9 cellular contexts compared by ENCODE assay signal in the genomic region with DNA sequence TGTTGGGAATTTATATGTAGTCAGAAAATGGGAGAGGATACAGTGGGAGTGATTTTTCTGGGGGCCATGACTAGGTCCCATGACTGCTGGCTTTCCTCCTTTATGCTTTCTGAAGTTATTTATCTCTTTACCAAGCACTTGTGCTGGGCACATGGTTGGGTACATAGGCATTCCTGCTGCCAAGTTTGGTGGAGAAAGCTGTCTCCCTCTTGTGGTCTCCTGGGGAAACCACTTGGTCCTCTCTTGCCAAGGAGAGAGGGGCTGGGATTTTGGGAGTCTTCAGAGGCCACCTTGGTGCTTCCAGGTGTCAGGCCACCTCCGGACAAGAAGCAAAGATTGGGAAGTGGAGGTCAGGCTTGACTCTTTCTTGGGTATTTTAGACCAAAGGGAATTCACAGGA.
DNase-seq lines count a peak whose midpoint lies in the region; ATAC-seq and TF ChIP-seq lines count a peak whose summit lies in the region.
"Had no signal": no experiment of that assay in that cellular context is flagged by ENCODE, and none has a peak within 500 bp of the region (broad histone marks: within the 10 kb centered on the region; RNA-seq: fewer than 3 reads in every experiment).

No MANE protein-coding gene starts in this region.

- no peaks in the 10 kb centered on the region for H3K4me1 ChIP-seq in BE2C
- H3K4me1 ChIP-seq in H9 (ENCODE audit: insufficient read depth, low read length): no peaks in the 10 kb centered on the region
- no peaks in the 10 kb centered on the region for H3K4me1 ChIP-seq in RWPE2 (ENCODE audit: insufficient read depth, poor library complexity, severe bottlenecking)
- no peaks in the 10 kb centered on the region for H3K4me1 ChIP-seq in prostate gland (replicated peaks)

- no peak overlapping the region for H2BK20ac ChIP-seq in H9 (ENCODE audit: low read depth, low read length, poor library complexity, severe bottlenecking)

- no peaks in the 10 kb centered on the region for H3K23me2 ChIP-seq in H9 (ENCODE audit: insufficient read length, low read depth, low read length, poor library complexity, severe bottlenecking)

- ATAC-seq in RWPE2 (ENCODE audit: low read depth) (0 out of 3 replicates have a peak, but pooled peaks have one; percentile 29), GM21360 (IDR thresholded peaks at IDR 0.05; ENCODE audit: unreplicated experiment) (no peak), HG02970 (IDR thresholded peaks at IDR 0.05; ENCODE audit: low FRiP score, unreplicated experiment) (no peak)
- peak; percentile 31 for ATAC-seq in stimulated activated effector memory CD8-positive, alpha-beta T cell treated with anti-CD3 and anti-CD28 coated beads, Interleukin-12 subunit alpha, Interleukin-12 subunit beta, amount 100 ng/mL, for 72 hours
- ATAC-seq: stimulated activated naive CD8-positive, alpha-beta T cell treated with anti-CD3 and anti-CD28 coated beads, Interleukin-15, amount 100 ng/mL, for 72 hours had no signal

- H2AFZ ChIP-seq in H9 (ENCODE audit: low read length): no peak overlapping the region

- H4K20me1 ChIP-seq in H9 (ENCODE audit: control insufficient read depth, insufficient read depth, insufficient read length): no peaks in the 10 kb centered on the region

- H3K56ac ChIP-seq in H9 (ENCODE audit: insufficient read length, low read depth, low read length): no peak overlapping the region

- no peak overlapping the region for H2BK15ac ChIP-seq in H9 (ENCODE audit: low read depth, low read length)

- H3K36me3 ChIP-seq in BE2C: no peaks in the 10 kb centered on the region
- H3K36me3 ChIP-seq in RWPE2 (ENCODE audit: low read depth): no peaks in the 10 kb centered on the region
- no peaks in the 10 kb centered on the region for H3K36me3 ChIP-seq in prostate gland

- no CpG with 5 or more reads among the region's 1 CpG for WGBS in H9 (ENCODE audit: extremely low coverage, insufficient read length, low lambda C conversion rate)
- 83% methylated on average over 1 of the region's 1 CpG for WGBS in prostate gland

- no peaks in the 10 kb centered on the region for H3K27me3 Mint-ChIP-seq in H9 (ENCODE audit: low read depth)
- H3K27me3 Mint-ChIP-seq: stimulated activated naive CD8-positive, alpha-beta T cell treated with anti-CD3 and anti-CD28 coated beads, Interleukin-15, amount 100 ng/mL, for 72 hours had no signal

- no peak overlapping the region for H3K4ac ChIP-seq in H9 (ENCODE audit: low read depth, low read length)

- H2AK5ac ChIP-seq in H9 (ENCODE audit: insufficient read length, low read length): no peak overlapping the region

- no peak for TF ChIP-seq POLR2A in prostate gland (IDR thresholded peaks at IDR 0.05)

- peak; percentile 71 for TF ChIP-seq CTCF in BE2C (IDR thresholded peaks at IDR 0.05; ENCODE audit: low read depth, low read length)
- peak; percentile 77 for TF ChIP-seq CTCF in H9 (conservative IDR thresholded peaks at IDR 0.05)
- peak; percentile 48 for TF ChIP-seq CTCF in RWPE2 (IDR thresholded peaks at IDR 0.05; ENCODE audit: poor library complexity, severe bottlenecking)
- TF ChIP-seq CTCF in fibroblast of mammary gland (conservative IDR thresholded peaks at IDR 0.05; ENCODE audit: control insufficient read depth, insufficient read depth, low read depth, low read length): peak; percentile 65
- peak in 2 of 4 experiments; percentile 24 to 33 for TF ChIP-seq CTCF in prostate gland (IDR thresholded peaks at IDR 0.05)

- H2BK120ac ChIP-seq in H9 (ENCODE audit: low read depth, low read length, poor library complexity, severe bottlenecking): no peak overlapping the region

- no peak overlapping the region for H2BK5ac ChIP-seq in H9 (ENCODE audit: insufficient read length, low read length)

- H3K9me3 ChIP-seq in BE2C: no peaks in the 10 kb centered on the region
- H3K9me3 ChIP-seq in H9 (ENCODE audit: control insufficient read depth, low read depth, low read length): no peaks in the 10 kb centered on the region
- no peaks in the 10 kb centered on the region for H3K9me3 ChIP-seq in RWPE2 (ENCODE audit: severe bottlenecking)
- H3K9me3 ChIP-seq in prostate gland: no peaks in the 10 kb centered on the region

- H3K4me1 Mint-ChIP-seq in H9: peaks cover 2% of the 10 kb centered on the region in 2 experiments; a peak in 2 of 4 replicates
- peaks cover 8% of the 10 kb centered on the region for H3K4me1 Mint-ChIP-seq in stimulated activated effector memory CD8-positive, alpha-beta T cell treated with anti-CD3 and anti-CD28 coated beads, Interleukin-12 subunit alpha, Interleukin-12 subunit beta, amount 100 ng/mL, for 72 hours
- H3K4me1 Mint-ChIP-seq: stimulated activated naive CD8-positive, alpha-beta T cell treated with anti-CD3 and anti-CD28 coated beads, Interleukin-15, amount 100 ng/mL, for 72 hours had no signal

- no peaks in the 10 kb centered on the region for H3K79me1 ChIP-seq in H9 (ENCODE audit: insufficient read depth, low read depth, low read length, poor library complexity, severe bottlenecking)

- H3K27me3 ChIP-seq in BE2C (no peaks in the 10 kb centered on the region), H9 (ENCODE audit: insufficient read depth, low read length) (no peaks in the 10 kb centered on the region), RWPE2 (ENCODE audit: insufficient read depth, poor library complexity, severe bottlenecking) (no peaks in the 10 kb centered on the region), prostate gland (replicated peaks; ENCODE audit: insufficient read depth) (no peaks in the 10 kb centered on the region)

- H3T11ph ChIP-seq in H9 (ENCODE audit: low read length): no peak overlapping the region

- intact Hi-C loops in prostate gland (cut with DNase I): no loop called here

- no peak overlapping the region for H2BK12ac ChIP-seq in H9 (ENCODE audit: insufficient read length, low read depth, low read length)

- no peak overlapping the region for H3K27ac ChIP-seq in H9 (ENCODE audit: insufficient read length, low read depth, low read length)
- H3K27ac ChIP-seq in RWPE2 (ENCODE audit: poor library complexity, severe bottlenecking): no peak overlapping the region
- no peak overlapping the region for H3K27ac ChIP-seq in prostate gland

- no peak overlapping the region for H4K5ac ChIP-seq in H9 (ENCODE audit: insufficient read length, low read depth, low read length)

- no peaks in the 10 kb centered on the region for H3K79me2 ChIP-seq in H9 (ENCODE audit: insufficient read depth, low read length)

- no peak overlapping the region for H3K4me2 ChIP-seq in H9 (ENCODE audit: insufficient read depth, insufficient read length, low read length)

- H3K4me3 ChIP-seq in BE2C (ENCODE audit: low read depth, low read length) (no peak overlapping the region), RWPE2 (ENCODE audit: severe bottlenecking) (no peak overlapping the region), fibroblast of mammary gland (ENCODE audit: control insufficient read depth, low read depth, low read length) (no peak overlapping the region), prostate gland (no peak overlapping the region)

- H3K18ac ChIP-seq in H9 (ENCODE audit: insufficient read length, low read depth, low read length): no peak overlapping the region

- H3K23ac ChIP-seq in H9 (ENCODE audit: insufficient read length, low read depth, low read length): no peak overlapping the region

- H3K27ac Mint-ChIP-seq in H9: no peak overlapping the region
- H3K27ac Mint-ChIP-seq in stimulated activated effector memory CD8-positive, alpha-beta T cell treated with anti-CD3 and anti-CD28 coated beads, Interleukin-12 subunit alpha, Interleukin-12 subunit beta, amount 100 ng/mL, for 72 hours: peak overlapping the region; percentile 9

- no peak overlapping the region for H3K9ac ChIP-seq in H9 (ENCODE audit: extremely low read depth, insufficient read length, low read length)

- no peak overlapping the region for H3K14ac ChIP-seq in H9 (ENCODE audit: insufficient read depth, low read length)

- no peak overlapping the region for H3K4me3 Mint-ChIP-seq in H9
- H3K4me3 Mint-ChIP-seq in stimulated activated effector memory CD8-positive, alpha-beta T cell treated with anti-CD3 and anti-CD28 coated beads, Interleukin-12 subunit alpha, Interleukin-12 subunit beta, amount 100 ng/mL, for 72 hours: no peak overlapping the region
- H3K4me3 Mint-ChIP-seq: stimulated activated naive CD8-positive, alpha-beta T cell treated with anti-CD3 and anti-CD28 coated beads, Interleukin-15, amount 100 ng/mL, for 72 hours had no signal

- no peak overlapping the region for H4K8ac ChIP-seq in H9 (replicated peaks; ENCODE audit: insufficient read length, low read depth, low read length)

- DNase-seq in BE2C (peak; percentile 29), H9 (peak; percentile 58), RWPE2 (ENCODE audit: low spot score) (no peak), fibroblast of mammary gland (ENCODE audit: low read depth) (peak; percentile 39), prostate gland (ENCODE audit: low spot score) (no peak)
- DNase-seq in stimulated activated effector memory CD8-positive, alpha-beta T cell treated with anti-CD3 and anti-CD28 coated beads, Interleukin-12 subunit alpha, Interleukin-12 subunit beta, amount 100 ng/mL, for 72 hours (ENCODE audit: low spot score in 2 of 2): no peak

- H4K91ac ChIP-seq in H9 (ENCODE audit: insufficient read length, low read depth, low read length): no peak overlapping the region

- H3K36me3 Mint-ChIP-seq in H9 (ENCODE audit: insufficient read depth in 1 of 3, low read depth in 3 of 3): peaks cover 0 to 7% (median 1%) of the 10 kb centered on the region in 3 experiments; a peak in 3 of 7 replicates
- no peaks in the 10 kb centered on the region for H3K36me3 Mint-ChIP-seq in stimulated activated effector memory CD8-positive, alpha-beta T cell treated with anti-CD3 and anti-CD28 coated beads, Interleukin-12 subunit alpha, Interleukin-12 subunit beta, amount 100 ng/mL, for 72 hours

- H3K9me3 Mint-ChIP-seq in H9: peaks cover 11 to 13% of the 10 kb centered on the region in 2 experiments; a peak in 3 of 5 replicates
- H3K9me3 Mint-ChIP-seq in stimulated activated effector memory CD8-positive, alpha-beta T cell treated with anti-CD3 and anti-CD28 coated beads, Interleukin-12 subunit alpha, Interleukin-12 subunit beta, amount 100 ng/mL, for 72 hours: no peaks in the 10 kb centered on the region

Comparison
In these comparisons a context has a peak if more than half of its experiments do, and no peak if none do; other contexts are left out.
1. DNase-seq: peak in BE2C (single experiment), H9 (single experiment) and fibroblast of mammary gland (single experiment); none in RWPE2 (single experiment), stimulated activated effector memory CD8-positive, alpha-beta T cell treated with anti-CD3 and anti-CD28 coated beads, Interleukin-12 subunit alpha, Interleukin-12 subunit beta, amount 100 ng/mL, for 72 hours (0 of 2) and prostate gland (single experiment).
2. ATAC-seq: peak in RWPE2 (single experiment) and stimulated activated effector memory CD8-positive, alpha-beta T cell treated with anti-CD3 and anti-CD28 coated beads, Interleukin-12 subunit alpha, Interleukin-12 subunit beta, amount 100 ng/mL, for 72 hours (single experiment); none in GM21360 (single experiment) and HG02970 (single experiment).